1 cellular context compared by ENCODE assay signal in genomic region chr10:97882142-97883091, GRCh38.
TF ChIP-seq lines count a peak whose summit lies in the region.

No MANE protein-coding gene starts in this region.

TF ChIP-seq in HepG2, 621 proteins besides CTCF, POLR2A, EP300 and RAD21 (continued from another document):
- TF ChIP-seq UBTF (CRISPR knock-in tag; IDR thresholded peaks at IDR 0.05) (no peak), ZNF329 (CRISPR knock-in tag; IDR thresholded peaks at IDR 0.05; ENCODE audit: low read depth) (no peak), ETV6 (CRISPR knock-in tag; conservative IDR thresholded peaks at IDR 0.05) (no peak), ZFP1 (CRISPR knock-in tag; IDR thresholded peaks at IDR 0.05) (no peak), SNAPC4 (CRISPR knock-in tag; IDR thresholded peaks at IDR 0.05) (no peak)
- TF ChIP-seq, protein P1, sequence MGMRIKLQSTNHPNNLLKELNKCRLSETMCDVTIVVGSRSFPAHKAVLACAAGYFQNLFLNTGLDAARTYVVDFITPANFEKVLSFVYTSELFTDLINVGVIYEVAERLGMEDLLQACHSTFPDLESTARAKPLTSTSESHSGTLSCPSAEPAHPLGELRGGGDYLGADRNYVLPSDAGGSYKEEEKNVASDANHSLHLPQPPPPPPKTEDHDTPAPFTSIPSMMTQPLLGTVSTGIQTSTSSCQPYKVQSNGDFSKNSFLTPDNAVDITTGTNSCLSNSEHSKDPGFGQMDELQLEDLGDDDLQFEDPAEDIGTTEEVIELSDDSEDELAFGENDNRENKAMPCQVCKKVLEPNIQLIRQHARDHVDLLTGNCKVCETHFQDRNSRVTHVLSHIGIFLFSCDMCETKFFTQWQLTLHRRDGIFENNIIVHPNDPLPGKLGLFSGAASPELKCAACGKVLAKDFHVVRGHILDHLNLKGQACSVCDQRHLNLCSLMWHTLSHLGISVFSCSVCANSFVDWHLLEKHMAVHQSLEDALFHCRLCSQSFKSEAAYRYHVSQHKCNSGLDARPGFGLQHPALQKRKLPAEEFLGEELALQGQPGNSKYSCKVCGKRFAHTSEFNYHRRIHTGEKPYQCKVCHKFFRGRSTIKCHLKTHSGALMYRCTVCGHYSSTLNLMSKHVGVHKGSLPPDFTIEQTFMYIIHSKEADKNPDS (CRISPR knock-in tag; IDR thresholded peaks at IDR 0.05) = no peak
TF ChIP-seq in HepG2: peak in this region for 2.
